ENCODE assay signal across 22 cellular contexts in genomic region chr13:41842029-41842428, GRCh38.
DNase-seq lines count a peak whose midpoint lies in the region; ATAC-seq and TF ChIP-seq lines count a peak whose summit lies in the region.
"Had no signal": no experiment of that assay in that cellular context is flagged by ENCODE, and none has a peak within 500 bp of the region (broad histone marks: within the 10 kb centered on the region; RNA-seq: fewer than 3 reads in every experiment).

No MANE protein-coding gene starts in this region.

- DNase-seq in NOMO-1 treated with DMSO at 0.1 percent for 48 hours (lab: John Stamatoyannopoulos, UW; ENCODE audit: unreplicated experiment) (peak; percentile 95), brain microvascular endothelial cell (peak; percentile 40), kidney tubule cell (ENCODE audit: low spot score) (peak; percentile 48), D341Med (ENCODE audit: low spot score) (no peak), CD1c-positive myeloid dendritic cell (ENCODE audit: extremely low spot score) (no peak), lower lobe of right lung (no peak)
- DNase-seq in activated naive CD4-positive, alpha-beta T cell treated with anti-CD3 and anti-CD28 coated beads, Interleukin-2, amount 10 ng/mL, durations not matched to agents 7 days and 5 days = no peak
- DNase-seq: activated effector memory CD4-positive, alpha-beta T cell treated with Interleukin-2 at 50 U/mL for 16 hours; anterior cingulate cortex; esophagus squamous epithelium; hippocampal formation; NCI-H1092 treated with DMSO at 0.1 percent for 48 hours; NCI-H774; occipital lobe; stimulated activated CD4-positive, alpha-beta T cell treated with anti-CD3 and anti-CD28 coated beads, Interleukin-2, amount 100 ng/mL, for 48 hours had no signal

- H3K9me3 ChIP-seq in DOHH2 (ENCODE audit: control insufficient read depth, insufficient read depth, low read length) (no peaks in the 10 kb centered on the region), lower lobe of right lung (no peaks in the 10 kb centered on the region)
- H3K9me3 ChIP-seq: esophagus squamous epithelium had no signal

- H3K27me3 ChIP-seq in DOHH2 (ENCODE audit: control insufficient read depth, low read length) (no peaks in the 10 kb centered on the region), brain microvascular endothelial cell (replicated peaks) (no peaks in the 10 kb centered on the region), lower lobe of right lung (ENCODE audit: low read depth) (no peaks in the 10 kb centered on the region)
- H3K27me3 ChIP-seq: esophagus squamous epithelium had no signal

- H3K4me1 Mint-ChIP-seq in activated naive CD4-positive, alpha-beta T cell treated with anti-CD3 and anti-CD28 coated beads, Interleukin-2, amount 10 ng/mL, durations not matched to agents 7 days and 5 days = no peaks in the 10 kb centered on the region

- H3K27ac Mint-ChIP-seq in activated naive CD4-positive, alpha-beta T cell treated with anti-CD3 and anti-CD28 coated beads, Interleukin-2, amount 10 ng/mL, durations not matched to agents 7 days and 5 days = no peak overlapping the region
- H3K27ac Mint-ChIP-seq: dendritic cell treated with granulocyte-macrophage colony-stimulating factor and Interleukin-4, amounts not matched to agents 40 ng/mL and 50 ng/mL, for 4 days; T-helper 2 cell treated with Interferon-gamma antibody and Interleukin-4, amounts not matched to agents 5 μg/mL and 100 μg/mL, for 36 hours had no signal

- ATAC-seq in lower lobe of right lung = no peak
- ATAC-seq: activated CD4-positive, CD25-positive, alpha-beta regulatory T cell treated with anti-CD3 and anti-CD28 coated beads, Interleukin-2, amount 50 U/mL, for 24 hours; HepG2; sciatic nerve had no signal

- no peak overlapping the region for H3K4me3 Mint-ChIP-seq in activated naive CD4-positive, alpha-beta T cell treated with anti-CD3 and anti-CD28 coated beads, Interleukin-2, amount 10 ng/mL, durations not matched to agents 7 days and 5 days
- H3K4me3 Mint-ChIP-seq: dendritic cell treated with granulocyte-macrophage colony-stimulating factor and Interleukin-4, amounts not matched to agents 40 ng/mL and 50 ng/mL, for 4 days; T-helper 2 cell treated with Interferon-gamma antibody and Interleukin-4, amounts not matched to agents 5 μg/mL and 100 μg/mL, for 36 hours had no signal

- H3K36me3 Mint-ChIP-seq in activated naive CD4-positive, alpha-beta T cell treated with anti-CD3 and anti-CD28 coated beads, Interleukin-2, amount 10 ng/mL, durations not matched to agents 7 days and 5 days = peaks cover 18% of the 10 kb centered on the region

- peak overlapping the region; percentile 6 for H3K27ac ChIP-seq in DOHH2 (ENCODE audit: low read depth, low read length)
- H3K27ac ChIP-seq in brain microvascular endothelial cell = no peak overlapping the region
- H3K27ac ChIP-seq in lower lobe of right lung = no peak overlapping the region
- H3K27ac ChIP-seq: esophagus squamous epithelium, RWPE1 had no signal

- H3K4me2 ChIP-seq in DOHH2 (ENCODE audit: low read length) = peak overlapping the region; percentile 27

- H3F3A ChIP-seq in DOHH2 (ENCODE audit: control insufficient read depth, insufficient read depth) = no peaks in the 10 kb centered on the region

- H3K27me3 Mint-ChIP-seq in activated naive CD4-positive, alpha-beta T cell treated with anti-CD3 and anti-CD28 coated beads, Interleukin-2, amount 10 ng/mL, durations not matched to agents 7 days and 5 days = no peaks in the 10 kb centered on the region
- H3K27me3 Mint-ChIP-seq: dendritic cell treated with granulocyte-macrophage colony-stimulating factor and Interleukin-4, amounts not matched to agents 40 ng/mL and 50 ng/mL, for 4 days had no signal

- intact Hi-C loops in lower lobe of right lung (cut with DNase I) = no loop called here

- no peaks in the 10 kb centered on the region for H4K20me1 ChIP-seq in DOHH2 (ENCODE audit: control insufficient read depth, insufficient read depth, low read depth, low read length)

- no peaks in the 10 kb centered on the region for H3K79me2 ChIP-seq in DOHH2 (ENCODE audit: control insufficient read depth, low read length)

- in situ Hi-C loops in brain microvascular endothelial cell (cut with HindIII; ENCODE audit: low pct_ligation_motif_present, low sequenced_read_pairs) = no loop called here

- no peaks in the 10 kb centered on the region for H3K9me3 Mint-ChIP-seq in activated naive CD4-positive, alpha-beta T cell treated with anti-CD3 and anti-CD28 coated beads, Interleukin-2, amount 10 ng/mL, durations not matched to agents 7 days and 5 days
- H3K9me3 Mint-ChIP-seq: dendritic cell treated with granulocyte-macrophage colony-stimulating factor and Interleukin-4, amounts not matched to agents 40 ng/mL and 50 ng/mL, for 4 days; T-helper 2 cell treated with Interferon-gamma antibody and Interleukin-4, amounts not matched to agents 5 μg/mL and 100 μg/mL, for 36 hours had no signal

- peaks cover 33% of the 10 kb centered on the region for H3K4me1 ChIP-seq in DOHH2 (ENCODE audit: control insufficient read depth, low read length)
- peaks cover 8% of the 10 kb centered on the region for H3K4me1 ChIP-seq in lower lobe of right lung

- H3K9me2 ChIP-seq in DOHH2 (replicated peaks; ENCODE audit: control insufficient read depth, low read length) = no peaks in the 10 kb centered on the region

- no peaks in the 10 kb centered on the region for H3K36me3 ChIP-seq in DOHH2 (ENCODE audit: control insufficient read depth, low read length)
- H3K36me3 ChIP-seq in brain microvascular endothelial cell (replicated peaks) = no peaks in the 10 kb centered on the region
- H3K36me3 ChIP-seq in lower lobe of right lung = no peaks in the 10 kb centered on the region
- H3K36me3 ChIP-seq: esophagus squamous epithelium had no signal

- CTCF ChIA-PET in activated naive CD4-positive, alpha-beta T cell treated with anti-CD3 and anti-CD28 coated beads, Interleukin-2, amount 10 ng/mL, durations not matched to agents 7 days and 5 days (lab: Charles Lee) = no interaction called here

- peak overlapping the region; percentile 7 for H3K4me3 ChIP-seq in DOHH2 (ENCODE audit: low read length)
- no peak overlapping the region for H3K4me3 ChIP-seq in brain microvascular endothelial cell (ENCODE audit: low read depth, low read length)
- H3K4me3 ChIP-seq in lower lobe of right lung = no peak overlapping the region
- H3K4me3 ChIP-seq: esophagus squamous epithelium had no signal

- TF ChIP-seq CTCF in DOHH2 (IDR thresholded peaks at IDR 0.05; ENCODE audit: low read depth, low read length, poor library complexity, severe bottlenecking) = no peak
- no peak for TF ChIP-seq CTCF in brain microvascular endothelial cell (IDR thresholded peaks at IDR 0.05; ENCODE audit: low read depth, low read length, missing control alignments)
- TF ChIP-seq CTCF in lower lobe of right lung (IDR thresholded peaks at IDR 0.05) = no peak

Comparison
In these comparisons a context has a peak if more than half of its experiments do, and no peak if none do; other contexts are left out.
1. DNase-seq: peak in NOMO-1 treated with DMSO at 0.1 percent for 48 hours (single experiment), brain microvascular endothelial cell (single experiment) and kidney tubule cell (single experiment); none in D341Med (single experiment), CD1c-positive myeloid dendritic cell (single experiment), activated naive CD4-positive, alpha-beta T cell treated with anti-CD3 and anti-CD28 coated beads, Interleukin-2, amount 10 ng/mL, durations not matched to agents 7 days and 5 days (single experiment) and lower lobe of right lung (single experiment).